In the genomic region with DNA sequence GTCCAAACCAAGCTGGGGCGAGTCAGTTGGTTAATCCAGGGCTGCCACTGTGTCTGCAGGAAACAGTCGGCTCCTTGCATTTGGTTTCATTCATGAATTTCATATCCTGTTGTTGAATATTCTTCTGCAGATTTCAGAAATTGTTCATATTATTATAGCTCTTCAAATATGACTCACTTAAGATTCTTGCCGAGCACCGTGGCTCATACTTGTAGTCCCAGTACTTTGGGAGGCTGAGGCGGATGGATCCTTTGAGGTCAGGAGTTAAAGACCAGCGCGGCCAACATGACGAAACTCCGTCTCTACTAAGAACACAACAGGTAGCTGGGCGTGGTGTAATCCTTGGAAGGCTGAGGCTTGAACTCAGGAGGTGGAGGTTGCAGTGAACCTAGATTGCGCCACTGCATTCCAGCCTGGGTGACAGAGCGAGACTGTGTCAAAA, we compare ENCODE assay signal across 8 cellular contexts. TPM values are rescaled to one million over a fixed set of nuclear protein-coding genes. Genes with fewer than 3 reads are reported as not detected.
DNase-seq lines count a peak whose midpoint lies in the region; ATAC-seq and TF ChIP-seq lines count a peak whose summit lies in the region.

No MANE protein-coding gene starts in this region.

- H3K27me3 ChIP-seq in GM06990 (replicated peaks; ENCODE audit: control insufficient read depth, insufficient read depth, low read length): no peaks in the 10 kb centered on the region
- no peaks in the 10 kb centered on the region for H3K27me3 ChIP-seq in duodenal mucosa (ENCODE audit: control insufficient read depth in 1 of 2, insufficient read depth in 2 of 2, low read length in 2 of 2)
- H3K27me3 ChIP-seq in rectal smooth muscle tissue (ENCODE audit: control insufficient read depth, insufficient read depth, low read length): no peaks in the 10 kb centered on the region

- CTCF ChIA-PET in RWPE1 (lab: Yijun Ruan, JAX): interaction anchor here (0.6 kb wide), 1 partner anchor 1308 kb away, joined by 3 read pairs; no protein-coding TSS in a partner anchor

- TF ChIP-seq CTCF in GM06990 (IDR thresholded peaks at IDR 0.05; ENCODE audit: insufficient read depth, low read length, poor library complexity, severe bottlenecking) (no peak), RWPE1 (conservative IDR thresholded peaks at IDR 0.05; ENCODE audit: low read depth) (no peak)

- peak; percentile 35 for DNase-seq in GM06990 (ENCODE audit: extremely low read depth, insufficient read length)
- DNase-seq in RWPE1 (ENCODE audit: low spot score): peak; percentile 42
- DNase-seq in NOMO-1 treated with DMSO at 0.1 percent for 48 hours (lab: John Stamatoyannopoulos, UW; ENCODE audit: unreplicated experiment): no peak
- DNase-seq in cerebellum (ENCODE audit: low spot score): no peak
- no peak for DNase-seq in HuH-7 (ENCODE audit: low spot score)

- H3K36me3 ChIP-seq in GM06990 (ENCODE audit: control insufficient read depth, insufficient read depth, low read length) (peaks cover 6% of the 10 kb centered on the region), duodenal mucosa (ENCODE audit: control insufficient read depth in 1 of 2, insufficient read depth in 2 of 2, low read length in 2 of 2) (peaks cover 0 to 4% of the 10 kb centered on the region in 2 donors), rectal smooth muscle tissue (ENCODE audit: control insufficient read depth, insufficient read depth, low read length) (no peaks in the 10 kb centered on the region)

- H3K4me1 ChIP-seq in duodenal mucosa (ENCODE audit: control insufficient read depth in 1 of 2, insufficient read depth in 2 of 2, low read length in 2 of 2) (peaks cover 24 to 32% of the 10 kb centered on the region in 2 donors), rectal smooth muscle tissue (ENCODE audit: control insufficient read depth, insufficient read depth, low read length) (peaks cover 30% of the 10 kb centered on the region)

- H3K9ac ChIP-seq in duodenal mucosa (ENCODE audit: low read depth in 1 of 2, low read length in 2 of 2): no peak overlapping the region
- H3K9ac ChIP-seq in rectal smooth muscle tissue (ENCODE audit: low read length): no peak overlapping the region

- H3K27ac ChIP-seq in RWPE1 (peak overlapping the region; percentile 96), duodenal mucosa (ENCODE audit: low read depth, low read length) (peak overlapping the region; percentile 15), rectal smooth muscle tissue (ENCODE audit: low read depth, low read length) (peak overlapping the region; percentile 60)

- no peaks in the 10 kb centered on the region for H3K9me3 ChIP-seq in duodenal mucosa (ENCODE audit: control insufficient read depth in 1 of 2, low read length in 2 of 2)

- ATAC-seq in GM21576 (IDR thresholded peaks at IDR 0.05; ENCODE audit: unreplicated experiment): no peak

- H3K4me3 ChIP-seq in GM06990 (replicated peaks; ENCODE audit: low read depth, low read length) (no peak overlapping the region), duodenal mucosa (ENCODE audit: low read depth in 1 of 2, low read length in 2 of 2) (no peak overlapping the region), rectal smooth muscle tissue (ENCODE audit: low read length) (no peak overlapping the region)

- POLR2A ChIA-PET in RWPE1 (lab: Yijun Ruan, JAX; ENCODE audit: low non-redundant PET): interaction anchor here (1.2 kb wide), 1 partner anchor 81 kb away, joined by 4 read pairs; the partner anchor contains the start of gene PITRM1

RNA-seq across cellular contexts. Expression of gene PFKP, which starts 24.0 kb away (rescaled TPM):
- 37.7 TPM for total RNA-seq in cerebellum

Comparison
In these comparisons a context has a peak if more than half of its experiments do, and no peak if none do; other contexts are left out.
1. DNase-seq: peak in GM06990 (single experiment) and RWPE1 (single experiment); none in NOMO-1 treated with DMSO at 0.1 percent for 48 hours (single experiment), cerebellum (single experiment) and HuH-7 (single experiment).
2. H3K27ac ChIP-seq: peak in every context shown above with its lines; median percentile 96 in RWPE1; 60 in rectal smooth muscle tissue; 15 in duodenal mucosa.